In genomic region chr12:49416892-49417291, GRCh38 we compare ENCODE assay signal across 19 cellular contexts. TPM values are rescaled to one million over a fixed set of nuclear protein-coding genes. Genes with fewer than 3 reads are reported as not detected.
A peak's percentile ranks its signal among the peaks of the same experiment; 100 is the strongest.
DNase-seq lines count a peak whose midpoint lies in the region; ATAC-seq, FAIRE-seq and TF ChIP-seq lines count a peak whose summit lies in the region.
"Had no signal": no experiment of that assay in that cellular context is flagged by ENCODE, and none has a peak within 500 bp of the region (broad histone marks: within the 10 kb centered on the region; RNA-seq: fewer than 3 reads in every experiment).

No MANE protein-coding gene starts in this region.

- H3K27me3 ChIP-seq in Karpas-422 (ENCODE audit: low read length) (no peaks in the 10 kb centered on the region), hepatocyte (no peaks in the 10 kb centered on the region)
- H3K27me3 ChIP-seq: BLaER1 treated with 17β-estradiol and CSF1 and Interleukin-3, amounts not matched to agents 10 nM and 100 nM had no signal

- H3K27ac ChIP-seq in A549, result no peak overlapping the region
- H3K27ac ChIP-seq in Karpas-422 (ENCODE audit: low read length), result peak overlapping the region; percentile 34
- peak overlapping the region; percentile 41 for H3K27ac ChIP-seq in hepatocyte
- H3K27ac ChIP-seq in kidney (ENCODE audit: low read depth in 2 of 2, low read length in 2 of 2), result no peak overlapping the region
- H3K27ac ChIP-seq: BLaER1 treated with 17β-estradiol and CSF1 and Interleukin-3, amounts not matched to agents 10 nM and 100 nM had no signal

- H3K9me3 ChIP-seq in A549, result no peaks in the 10 kb centered on the region
- no peaks in the 10 kb centered on the region for H3K9me3 ChIP-seq in Karpas-422 (ENCODE audit: low read length)
- no peaks in the 10 kb centered on the region for H3K9me3 ChIP-seq in hepatocyte (ENCODE audit: low read depth)
- H3K9me3 ChIP-seq in mucosa of descending colon, result no peaks in the 10 kb centered on the region
- no peaks in the 10 kb centered on the region for H3K9me3 ChIP-seq in kidney (ENCODE audit: control insufficient read depth in 1 of 2, low read length in 2 of 2)
- H3K9me3 ChIP-seq: BLaER1 treated with 17β-estradiol and CSF1 and Interleukin-3, amounts not matched to agents 10 nM and 100 nM; HAP-1 had no signal

- intact Hi-C loops in mucosa of descending colon (cut with DNase I, micrococcal nuclease), result no loop called here
- intact Hi-C loops in kidney (cut with DNase I), result no loop called here

- TF ChIP-seq CTCF in A549 (IDR thresholded peaks at IDR 0.05), result no peak
- TF ChIP-seq CTCF in hepatocyte (IDR thresholded peaks at IDR 0.05; ENCODE audit: poor library complexity), result no peak
- TF ChIP-seq CTCF in mucosa of descending colon (IDR thresholded peaks at IDR 0.05), result no peak
- TF ChIP-seq CTCF in kidney (IDR thresholded peaks at IDR 0.05; ENCODE audit: borderline replicate concordance, extremely low read depth, insufficient read depth), result no peak

- TF ChIP-seq POLR2A in A549 (IDR thresholded peaks at IDR 0.05; ENCODE audit: low read length), result no peak

- no peak overlapping the region for H2AFZ ChIP-seq in Karpas-422 (ENCODE audit: low read length)
- H2AFZ ChIP-seq in hepatocyte, result no peak overlapping the region

- no peaks in the 10 kb centered on the region for H4K20me1 ChIP-seq in Karpas-422 (ENCODE audit: insufficient read depth, low read depth, low read length)
- H4K20me1 ChIP-seq in hepatocyte (ENCODE audit: insufficient read depth, poor library complexity, severe bottlenecking), result peaks cover 3% of the 10 kb centered on the region

- H3K9me2 ChIP-seq in Karpas-422 (replicated peaks; ENCODE audit: insufficient read depth, low read length), result no peaks in the 10 kb centered on the region
- H3K9me2 ChIP-seq in hepatocyte (replicated peaks; ENCODE audit: insufficient read depth), result no peaks in the 10 kb centered on the region

- ATAC-seq in A549, result no peak
- ATAC-seq in mucosa of descending colon, result peak; percentile 72
- ATAC-seq in GM21367 (IDR thresholded peaks at IDR 0.05; ENCODE audit: unreplicated experiment), result no peak
- ATAC-seq in activated T-cell treated with anti-CD3 and anti-CD28 coated beads, Interleukin-2, amount 50 U/mL, for 4 hours, result no peak
- ATAC-seq: CD8-positive, alpha-beta T cell; GM12878 had no signal

- no peak for DNase-seq in A549 (ENCODE audit: low read depth in 1 of 2, low spot score in 1 of 2)
- DNase-seq in Karpas-422, result no peak
- DNase-seq in hepatocyte (ENCODE audit: low spot score), result no peak
- DNase-seq in mucosa of descending colon, result no peak
- no peak for DNase-seq in activated T-cell treated with anti-CD3 and anti-CD28 coated beads, Interleukin-2, amount 50 U/mL, for 4 hours
- DNase-seq in LoVo (ENCODE audit: low spot score), result no peak
- no peak for DNase-seq in kidney
- DNase-seq: 8988T; CD8-positive, alpha-beta T cell; DMS 273 treated with DMSO at 0.1 percent for 48 hours; DMS53; DND-41; EL had no signal

- no peaks in the 10 kb centered on the region for H3K36me3 Mint-ChIP-seq in activated T-cell treated with anti-CD3 and anti-CD28 coated beads, Interleukin-2, amount 50 U/mL, for 4 hours (ENCODE audit: insufficient read depth)
- H3K36me3 Mint-ChIP-seq: CD8-positive, alpha-beta T cell had no signal

- H3K4me1 Mint-ChIP-seq in activated T-cell treated with anti-CD3 and anti-CD28 coated beads, Interleukin-2, amount 50 U/mL, for 4 hours (ENCODE audit: low read depth), result no peaks in the 10 kb centered on the region
- H3K4me1 Mint-ChIP-seq: B cell had no signal

- no peak for TF ChIP-seq RAD21 in A549 (conservative IDR thresholded peaks at IDR 0.05 in 1 of 2, IDR thresholded peaks at IDR 0.05 in 1 of 2)

- no peaks in the 10 kb centered on the region for H3K27me3 Mint-ChIP-seq in activated T-cell treated with anti-CD3 and anti-CD28 coated beads, Interleukin-2, amount 50 U/mL, for 4 hours (ENCODE audit: low read depth)
- H3K27me3 Mint-ChIP-seq: B cell had no signal

- H3K36me3 ChIP-seq in Karpas-422 (ENCODE audit: insufficient read depth, low read length), result peaks cover under 1% of the 10 kb centered on the region; the same call in 1 of the 2 replicates
- H3K36me3 ChIP-seq in hepatocyte (replicated peaks; ENCODE audit: insufficient read depth, low read depth), result no peaks in the 10 kb centered on the region
- H3K36me3 ChIP-seq in mucosa of descending colon (ENCODE audit: low read depth), result no peaks in the 10 kb centered on the region
- H3K36me3 ChIP-seq in kidney (ENCODE audit: control insufficient read depth in 1 of 2, insufficient read depth in 2 of 2, low read length in 2 of 2), result no peaks in the 10 kb centered on the region
- H3K36me3 ChIP-seq: HAP-1 had no signal

- H3K4me3 ChIP-seq in A549 (no peak overlapping the region), Karpas-422 (ENCODE audit: low read length) (no peak overlapping the region), hepatocyte (no peak overlapping the region), mucosa of descending colon (no peak overlapping the region), kidney (ENCODE audit: low read length in 2 of 2) (no peak overlapping the region)
- H3K4me3 ChIP-seq: BLaER1 treated with 17β-estradiol and CSF1 and Interleukin-3, amounts not matched to agents 10 nM and 100 nM; GM12878; HAP-1 had no signal

- WGBS in A549 (ENCODE audit: missing lambda C conversion rate), result 92% methylated on average over 2 of the region's 2 CpGs
- WGBS in hepatocyte (ENCODE audit: low lambda C conversion rate, missing lambda C conversion rate), result 56% methylated on average over 2 of the region's 2 CpGs

- H3K9me3 Mint-ChIP-seq in activated T-cell treated with anti-CD3 and anti-CD28 coated beads, Interleukin-2, amount 50 U/mL, for 4 hours, result no peaks in the 10 kb centered on the region
- H3K9me3 Mint-ChIP-seq: CD8-positive, alpha-beta T cell had no signal

- POLR2A ChIA-PET in A549 (lab: Yijun Ruan, JAX), result interaction anchor here (1.5 kb wide), 1 partner anchor 50 kb away, joined by 6 read pairs; the partner anchor contains the start of gene SPATS2

- FAIRE-seq in A549 (lab: Jason Lieb, UNC), result no peak
- no peak for FAIRE-seq in kidney (lab: Jason Lieb, UNC)
- FAIRE-seq: GM12878, H1 had no signal

- H3K4me1 ChIP-seq in A549 (peaks cover 67% of the 10 kb centered on the region), Karpas-422 (ENCODE audit: low read length) (peaks cover 37% of the 10 kb centered on the region), hepatocyte (ENCODE audit: insufficient read depth) (peaks cover 10% of the 10 kb centered on the region), mucosa of descending colon (ENCODE audit: low read depth) (peaks cover 14% of the 10 kb centered on the region), kidney (ENCODE audit: control insufficient read depth in 1 of 2, insufficient read depth in 1 of 2, low read depth in 1 of 2, low read length in 2 of 2) (no peaks in the 10 kb centered on the region)

- peaks cover 85% of the 10 kb centered on the region for H3K79me2 ChIP-seq in Karpas-422 (ENCODE audit: low read length)
- peaks cover 68% of the 10 kb centered on the region for H3K79me2 ChIP-seq in hepatocyte

- CTCF ChIA-PET in A549 (lab: Yijun Ruan, JAX), result interaction anchor here (0.5 to 1.4 kb wide), 3 partner anchors 19 to 164 kb away, joined by 3 to 5 read pairs (median 3); no protein-coding TSS in a partner anchor

- H3K9ac ChIP-seq in Karpas-422 (ENCODE audit: low read length), result no peak overlapping the region
- no peak overlapping the region for H3K9ac ChIP-seq in kidney (ENCODE audit: low read length in 2 of 2)
- H3K9ac ChIP-seq: BLaER1 treated with 17β-estradiol and CSF1 and Interleukin-3, amounts not matched to agents 10 nM and 100 nM had no signal

- TF ChIP-seq EP300 in A549 (IDR thresholded peaks at IDR 0.05), result no peak

- H3K4me2 ChIP-seq in A549 (peak overlapping the region; percentile 26; the same call in 2 of the 3 replicates), Karpas-422 (ENCODE audit: low read depth, low read length, poor library complexity, severe bottlenecking) (peak overlapping the region; percentile 25), hepatocyte (peak overlapping the region; percentile 30)
- H3K4me2 ChIP-seq: BLaER1 treated with 17β-estradiol and CSF1 and Interleukin-3, amounts not matched to agents 10 nM and 100 nM had no signal

- no peak overlapping the region for H3K4me3 Mint-ChIP-seq in activated T-cell treated with anti-CD3 and anti-CD28 coated beads, Interleukin-2, amount 50 U/mL, for 4 hours
- H3K4me3 Mint-ChIP-seq: B cell; CD8-positive, alpha-beta T cell had no signal

TF ChIP-seq in A549, 52 proteins besides CTCF, POLR2A, EP300 and RAD21 (continues in another document):
- TF ChIP-seq NR3C1 (IDR thresholded peaks at IDR 0.05) (no peak), HMGXB4 (CRISPR knock-in tag; IDR thresholded peaks at IDR 0.05; ENCODE audit: borderline replicate concordance) (no peak), FOXS1 (CRISPR knock-in tag; IDR thresholded peaks at IDR 0.05) (no peak), PHF8 (IDR thresholded peaks at IDR 0.05; ENCODE audit: borderline replicate concordance, low read depth) (no peak), CHD4 (IDR thresholded peaks at IDR 0.05; ENCODE audit: borderline replicate concordance) (no peak), SMC3 (IDR thresholded peaks at IDR 0.05) (no peak), SREBF2 (IDR thresholded peaks at IDR 0.05) (no peak)

RNA-seq across cellular contexts. Expression of gene SPATS2, which starts 49.6 kb away (rescaled TPM):
- polyA plus RNA-seq in A549 (2011; rRNA removed), result 154 and 175 TPM in 2 replicates
- 35.2 and 38.6 TPM in 2 replicates for polyA plus RNA-seq in A549 (2012; cell fraction: cytosol; rRNA removed)
- 27.6 and 38.4 TPM in 2 replicates for polyA plus RNA-seq in A549 (2012; cell fraction: nucleus; rRNA removed)
- 34.6 to 37.7 TPM (median 34.9 TPM) in 3 replicates for polyA plus RNA-seq in A549 (2017; fragmentation: RNase III; extraction: RNeasy Plus Mini Kit Qiagen cat#74134 plus additional on column Dnase treatment)
- 90.6 and 109 TPM in 2 replicates for polyA minus RNA-seq in A549 (2011; rRNA and poly(A)+ RNA removed)
- total RNA-seq in Karpas-422 (2014; rRNA removed; shearing (Covaris generic); ENCODE audit: low replicate concordance), result 43.5 and 50.7 TPM in 2 replicates
- 24.9 and 26.5 TPM in 2 replicates for total RNA-seq in hepatocyte
- 36.8 and 39.8 TPM in 2 replicates for polyA plus RNA-seq in hepatocyte
- total RNA-seq in mucosa of descending colon, result 10 to 100 TPM; 15.0 to 19.8 (median 18.3) TPM
- 1 to 10 TPM; 6.9 to 7.2 (median 7.0) TPM for total RNA-seq in activated T-cell treated with anti-CD3 and anti-CD28 coated beads, Interleukin-2, amount 50 U/mL, for 4 hours
- total RNA-seq in kidney, result 23.7 TPM
- 10.0 TPM for polyA plus RNA-seq in kidney (ENCODE audit: insufficient read depth, low read depth, low replicate concordance)

Comparison
In these comparisons a context has a peak if more than half of its experiments do, and no peak if none do; other contexts are left out.
1. H3K27ac ChIP-seq: peak in Karpas-422 (single experiment) and hepatocyte (single experiment); none in A549 (0 of 2) and kidney (0 of 2).
2. Peak in every context shown above with its lines, with median percentiles within 50 percentile points of each other: H3K4me2 ChIP-seq.